Comparison of ENCODE assay signal across 1 cellular context in genomic region chr14:61420326-61420725, GRCh38.
TF ChIP-seq lines count a peak whose summit lies in the region.

No MANE protein-coding gene starts in this region.

TF ChIP-seq in SK-N-SH treated with all-trans-retinoic acid at 6 μM for 48 hours, 23 proteins besides CTCF, POLR2A, EP300 and RAD21 (continued from another document):
- no peak for TF ChIP-seq POU6F1 (CRISPR knock-in tag; IDR thresholded peaks at IDR 0.05; ENCODE audit: borderline replicate concordance, low read depth)
